8 cellular contexts compared by ENCODE assay signal in genomic region chr4:1746265-1746691, GRCh38. TPM values are rescaled to one million over a fixed set of nuclear protein-coding genes. Genes with fewer than 3 reads are reported as not detected.
DNase-seq lines count a peak whose midpoint lies in the region; TF ChIP-seq lines count a peak whose summit lies in the region.

No MANE protein-coding gene starts in this region.

- peak overlapping the region; percentile 53 for H3K27ac ChIP-seq in RWPE1
- no peak overlapping the region for H3K27ac ChIP-seq in SJCRH30

- no peak overlapping the region for H3K27ac Mint-ChIP-seq in glutamatergic neuron (ENCODE audit: unreplicated experiment)

- peaks cover 1% of the 10 kb centered on the region for H3K9me3 Mint-ChIP-seq in glutamatergic neuron (ENCODE audit: unreplicated experiment)

- H3K4me3 ChIP-seq in SJCRH30 = no peak overlapping the region

- POLR2A ChIA-PET in RWPE1 (lab: Yijun Ruan, JAX; ENCODE audit: low non-redundant PET) = no interaction called here

- H3K4me3 Mint-ChIP-seq in glutamatergic neuron (ENCODE audit: unreplicated experiment) = no peak overlapping the region

- TF ChIP-seq CTCF in GM12874 (IDR thresholded peaks at IDR 0.05; ENCODE audit: insufficient read depth, low read depth, low read length) (peak; percentile 91), RWPE1 (conservative IDR thresholded peaks at IDR 0.05; ENCODE audit: low read depth) (peak; percentile 83), glutamatergic neuron (IDR thresholded peaks at IDR 0.05; ENCODE audit: partially characterized antibody, unreplicated experiment) (peak; percentile 95)

- no peaks in the 10 kb centered on the region for H3K27me3 ChIP-seq in SJCRH30

- peaks cover 5% of the 10 kb centered on the region; the same call in 1 of the 2 replicates for H3K4me1 ChIP-seq in SJCRH30

- no peaks in the 10 kb centered on the region for H3K9me3 ChIP-seq in SJCRH30 (replicated peaks)

- H3K27me3 Mint-ChIP-seq in glutamatergic neuron (ENCODE audit: unreplicated experiment) = peaks cover 3% of the 10 kb centered on the region

- no peaks in the 10 kb centered on the region for H3K36me3 Mint-ChIP-seq in glutamatergic neuron (ENCODE audit: unreplicated experiment)

- CTCF ChIA-PET in RWPE1 (lab: Yijun Ruan, JAX) = interaction anchor here (1.1 to 4.4 kb wide), 2 partner anchors 11 to 64 kb away, joined by 3 to 56 read pairs; no protein-coding TSS in a partner anchor

- H3K36me3 ChIP-seq in SJCRH30 = peaks cover 23% of the 10 kb centered on the region

- H3K4me1 Mint-ChIP-seq in glutamatergic neuron (ENCODE audit: low read depth, unreplicated experiment) = peaks cover 8% of the 10 kb centered on the region

- DNase-seq in HT-29 (ENCODE audit: low spot score) (peak; percentile 79), RWPE1 (ENCODE audit: low spot score) (peak; percentile 44), glutamatergic neuron (peak; percentile 98), pulmonary artery endothelial cell (ENCODE audit: low read depth, low spot score) (peak; percentile 24), NCI-H2196 (lab: John Stamatoyannopoulos, UW; ENCODE audit: unreplicated experiment) (no peak), SJCRH30 (no peak)
- DNase-seq in activated effector memory CD4-positive, alpha-beta T cell treated with Interleukin-2 at 50 U/mL for 16 hours = peak; percentile 59

RNA-seq across cellular contexts. Expression of gene TACC3, which starts 25.0 kb away (rescaled TPM):
- 64.6 and 71.2 TPM in 2 replicates for total RNA-seq in HT-29 (2014; rRNA removed; shearing (Covaris generic))
- total RNA-seq in glutamatergic neuron (ENCODE audit: unreplicated experiment) = 23.0 TPM
- total RNA-seq in pulmonary artery endothelial cell = 18.1 and 34.7 TPM in 2 replicates
- 68.3 and 74.7 TPM in 2 replicates for total RNA-seq in SJCRH30 (2014; rRNA removed; shearing (Covaris generic))

RNA-seq across cellular contexts. Expression of gene TMEM129, which starts 25.2 kb away (rescaled TPM):
- total RNA-seq in HT-29 (2014; rRNA removed; shearing (Covaris generic)) = 94.2 and 111 TPM in 2 replicates
- 23.8 TPM for total RNA-seq in glutamatergic neuron (ENCODE audit: unreplicated experiment)
- total RNA-seq in pulmonary artery endothelial cell = 20.1 and 32.4 TPM in 2 replicates
- total RNA-seq in SJCRH30 (2014; rRNA removed; shearing (Covaris generic)) = 15.5 and 18.6 TPM in 2 replicates

RNA-seq across cellular contexts. Expression of gene SLBP, which starts 34.2 kb away (rescaled TPM):
- total RNA-seq in HT-29 (2014; rRNA removed; shearing (Covaris generic)) = 147 and 183 TPM in 2 replicates
- total RNA-seq in glutamatergic neuron (ENCODE audit: unreplicated experiment) (25.0 TPM), pulmonary artery endothelial cell (83.0 and 86.7 TPM in 2 replicates)
- total RNA-seq in SJCRH30 (2014; rRNA removed; shearing (Covaris generic)) = 177 and 183 TPM in 2 replicates

RNA-seq across cellular contexts. Expression of gene FGFR3, which starts 46.8 kb away (rescaled TPM):
- total RNA-seq in HT-29 (2014; rRNA removed; shearing (Covaris generic)) = 73.4 and 77.0 TPM in 2 replicates
- total RNA-seq in glutamatergic neuron (ENCODE audit: unreplicated experiment) = 11.3 TPM
- 0.79 and 0.81 TPM in 2 replicates for total RNA-seq in pulmonary artery endothelial cell
- total RNA-seq in SJCRH30 (2014; rRNA removed; shearing (Covaris generic)) = 2.0 and 2.4 TPM in 2 replicates

Comparison
In these comparisons a context has a peak if more than half of its experiments do, and no peak if none do; other contexts are left out.
1. DNase-seq: peak in HT-29 (single experiment), RWPE1 (single experiment), activated effector memory CD4-positive, alpha-beta T cell treated with Interleukin-2 at 50 U/mL for 16 hours (single experiment), glutamatergic neuron (single experiment) and pulmonary artery endothelial cell (single experiment); none in NCI-H2196 (single experiment) and SJCRH30 (0 of 2).
2. Peak in every context shown above with its lines, with median percentiles within 50 percentile points of each other: CTCF ChIP-seq.